Comparison of ENCODE assay signal across 9 cellular contexts in the genomic region with DNA sequence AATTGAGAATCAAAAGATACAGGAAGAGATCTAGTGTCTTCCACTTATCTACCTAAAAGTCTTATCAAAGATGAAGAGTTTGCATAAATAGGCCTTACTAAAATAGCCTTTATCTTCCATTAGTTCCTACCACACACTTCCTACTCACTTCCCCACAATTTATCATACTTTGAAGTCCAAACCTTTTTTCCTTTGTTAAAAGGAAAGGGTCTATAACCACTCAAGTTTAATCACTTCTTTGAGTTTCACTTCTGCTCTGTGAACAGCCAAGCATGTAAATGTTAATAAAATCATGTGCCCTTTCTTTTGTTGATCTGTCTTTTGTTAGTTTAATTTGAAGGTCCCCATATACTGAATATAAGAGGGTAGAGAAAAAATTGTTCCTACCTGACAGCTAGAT.
DNase-seq lines count a peak whose midpoint lies in the region; ATAC-seq and TF ChIP-seq lines count a peak whose summit lies in the region.
"Had no signal": no experiment of that assay in that cellular context is flagged by ENCODE, and none has a peak within 500 bp of the region (broad histone marks: within the 10 kb centered on the region; RNA-seq: fewer than 3 reads in every experiment).

No MANE protein-coding gene starts in this region.

- peak overlapping the region; percentile 75 for H2AFZ ChIP-seq in Loucy (ENCODE audit: low read length)

- in situ Hi-C loops in ACHN (cut with HindIII; ENCODE audit: low pct_ligation_motif_present, low pct_unique_long_range_greater_than_20kb, low sequenced_read_pairs) = no loop called here

- DNase-seq in germinal center (ENCODE audit: low spot score) (peak; percentile 15), NCI-H446 treated with DMSO at 0.1 percent for 48 hours (lab: John Stamatoyannopoulos, UW) (no peak), ACHN (no peak)
- DNase-seq: NCI-H2081 had no signal

- no peaks in the 10 kb centered on the region for H3K36me3 ChIP-seq in Loucy (ENCODE audit: insufficient read depth, low read length)

- ATAC-seq in GM18870 (IDR thresholded peaks at IDR 0.05; ENCODE audit: unreplicated experiment) (peak; percentile 85), GM21737 (IDR thresholded peaks at IDR 0.05; ENCODE audit: unreplicated experiment) (peak; percentile 77), HG02588 (IDR thresholded peaks at IDR 0.05; ENCODE audit: unreplicated experiment) (no peak), HG03280 (IDR thresholded peaks at IDR 0.05; ENCODE audit: unreplicated experiment) (no peak)

- TF ChIP-seq CTCF in Loucy (conservative IDR thresholded peaks at IDR 0.05; ENCODE audit: low read length) = no peak

- H3K79me2 ChIP-seq in Loucy (ENCODE audit: insufficient read depth, low read length) = no peaks in the 10 kb centered on the region

- no peaks in the 10 kb centered on the region for H4K20me1 ChIP-seq in Loucy (ENCODE audit: insufficient read depth, low read length, poor library complexity, severe bottlenecking)

- no peaks in the 10 kb centered on the region for H3K9me3 ChIP-seq in Loucy (ENCODE audit: insufficient read depth, low read depth, low read length)

- peaks cover 14% of the 10 kb centered on the region for H3K4me1 ChIP-seq in Loucy (ENCODE audit: insufficient read depth, low read length, poor library complexity, severe bottlenecking)

- H3K4me3 ChIP-seq in Loucy (ENCODE audit: low read length, poor library complexity, severe bottlenecking) = no peak overlapping the region

- H3K9ac ChIP-seq in Loucy (ENCODE audit: low read depth, low read length, poor library complexity, severe bottlenecking) = no peak overlapping the region

- no peaks in the 10 kb centered on the region for H3K27me3 ChIP-seq in Loucy (ENCODE audit: insufficient read depth, low read length, poor library complexity, severe bottlenecking)

- H3K9me2 ChIP-seq in Loucy (replicated peaks; ENCODE audit: low read depth, low read length) = no peaks in the 10 kb centered on the region

- peaks cover 4% of the 10 kb centered on the region; the same call in 1 of the 2 replicates for H3F3A ChIP-seq in Loucy (ENCODE audit: low read depth)

- peak overlapping the region; percentile 52 for H3K4me2 ChIP-seq in Loucy (ENCODE audit: low read depth, low read length, poor library complexity, severe bottlenecking)

Comparison
In these comparisons a context has a peak if more than half of its experiments do, and no peak if none do; other contexts are left out.
1. ATAC-seq: peak in GM18870 (single experiment) and GM21737 (single experiment); none in HG02588 (single experiment) and HG03280 (single experiment).